ENCODE assay signal across 10 cellular contexts in genomic region chr1:51792864-51793263, GRCh38.
A peak's percentile ranks its signal among the peaks of the same experiment; 100 is the strongest.
DNase-seq lines count a peak whose midpoint lies in the region; ATAC-seq and TF ChIP-seq lines count a peak whose summit lies in the region.
"Had no signal": no experiment of that assay in that cellular context is flagged by ENCODE, and none has a peak within 500 bp of the region (broad histone marks: within the 10 kb centered on the region; RNA-seq: fewer than 3 reads in every experiment).

No MANE protein-coding gene starts in this region.

- no peaks in the 10 kb centered on the region for H3K9me3 Mint-ChIP-seq in activated T-cell treated with anti-CD3 and anti-CD28 coated beads, Interleukin-2, amount 50 U/mL, for 4 hours
- H3K9me3 Mint-ChIP-seq in stimulated activated memory B cell treated with anti-CD40 and anti-IgM and Interleukin-4, amounts not matched to agents 10 μg/mL and 1 μg/mL and 100 μg/mL, for 72 hours = no peaks in the 10 kb centered on the region
- H3K9me3 Mint-ChIP-seq in glutamatergic neuron (ENCODE audit: unreplicated experiment) = no peaks in the 10 kb centered on the region

- DNase-seq in activated T-cell treated with anti-CD3 and anti-CD28 coated beads, Interleukin-2, amount 50 U/mL, for 4 hours = no peak
- no peak for DNase-seq in activated T-cell treated with anti-CD3 and anti-CD28 coated beads, Interleukin-2, amount 50 U/mL, for 1 hour
- DNase-seq in UCSD-AML1 (lab: John Stamatoyannopoulos, UW; ENCODE audit: unreplicated experiment) (peak; percentile 16), foreskin fibroblast (peak; percentile 76 to 77), DMS 273 (lab: John Stamatoyannopoulos, UW; ENCODE audit: unreplicated experiment) (no peak), glutamatergic neuron (no peak)
- DNase-seq: activated effector memory CD4-positive, alpha-beta T cell treated with anti-CD3 and anti-CD28 coated beads, Interleukin-2, amount 50 U/mL, for 16 hours; stimulated activated CD4-positive, alpha-beta T cell treated with anti-CD3 and anti-CD28 coated beads, Interleukin-4, amount 100 ng/mL, for 1 hour had no signal

- H3K27ac Mint-ChIP-seq in stimulated activated memory B cell treated with anti-CD40 and anti-IgM and Interleukin-4, amounts not matched to agents 10 μg/mL and 1 μg/mL and 100 μg/mL, for 72 hours = peak overlapping the region; percentile 33
- no peak overlapping the region for H3K27ac Mint-ChIP-seq in glutamatergic neuron (ENCODE audit: unreplicated experiment)

- TF ChIP-seq CTCF in foreskin fibroblast (IDR thresholded peaks at IDR 0.05; ENCODE audit: low read depth, low read length) = no peak
- TF ChIP-seq CTCF in glutamatergic neuron (IDR thresholded peaks at IDR 0.05; ENCODE audit: partially characterized antibody, unreplicated experiment) = no peak

- peaks cover 63% of the 10 kb centered on the region for H3K36me3 Mint-ChIP-seq in activated T-cell treated with anti-CD3 and anti-CD28 coated beads, Interleukin-2, amount 50 U/mL, for 4 hours (ENCODE audit: insufficient read depth)
- peaks cover 70% of the 10 kb centered on the region for H3K36me3 Mint-ChIP-seq in stimulated activated memory B cell treated with anti-CD40 and anti-IgM and Interleukin-4, amounts not matched to agents 10 μg/mL and 1 μg/mL and 100 μg/mL, for 72 hours
- H3K36me3 Mint-ChIP-seq in glutamatergic neuron (ENCODE audit: unreplicated experiment) = peaks cover 5% of the 10 kb centered on the region

- ATAC-seq in activated T-cell treated with anti-CD3 and anti-CD28 coated beads, Interleukin-2, amount 50 U/mL, for 4 hours = peak; percentile 50 to 54
- ATAC-seq in stimulated activated memory B cell treated with anti-CD40 and anti-IgM and Interleukin-4, amounts not matched to agents 10 μg/mL and 1 μg/mL and 100 μg/mL, for 72 hours = no peak
- ATAC-seq in HG03432 (IDR thresholded peaks at IDR 0.05; ENCODE audit: unreplicated experiment) = no peak

- no peaks in the 10 kb centered on the region for H3K4me1 Mint-ChIP-seq in activated T-cell treated with anti-CD3 and anti-CD28 coated beads, Interleukin-2, amount 50 U/mL, for 4 hours (ENCODE audit: low read depth)
- no peaks in the 10 kb centered on the region for H3K4me1 Mint-ChIP-seq in stimulated activated memory B cell treated with anti-CD40 and anti-IgM and Interleukin-4, amounts not matched to agents 10 μg/mL and 1 μg/mL and 100 μg/mL, for 72 hours
- no peaks in the 10 kb centered on the region for H3K4me1 Mint-ChIP-seq in glutamatergic neuron (ENCODE audit: low read depth, unreplicated experiment)

- H3K4me3 Mint-ChIP-seq in activated T-cell treated with anti-CD3 and anti-CD28 coated beads, Interleukin-2, amount 50 U/mL, for 4 hours = no peak overlapping the region
- H3K4me3 Mint-ChIP-seq in stimulated activated memory B cell treated with anti-CD40 and anti-IgM and Interleukin-4, amounts not matched to agents 10 μg/mL and 1 μg/mL and 100 μg/mL, for 72 hours = no peak overlapping the region
- no peak overlapping the region for H3K4me3 Mint-ChIP-seq in glutamatergic neuron (ENCODE audit: unreplicated experiment)

- H3K4me3 ChIP-seq in foreskin fibroblast (ENCODE audit: low read depth in 1 of 2, low read length in 2 of 2) = no peak overlapping the region

- no peaks in the 10 kb centered on the region for H3K27me3 Mint-ChIP-seq in activated T-cell treated with anti-CD3 and anti-CD28 coated beads, Interleukin-2, amount 50 U/mL, for 4 hours (ENCODE audit: low read depth)
- H3K27me3 Mint-ChIP-seq in stimulated activated memory B cell treated with anti-CD40 and anti-IgM and Interleukin-4, amounts not matched to agents 10 μg/mL and 1 μg/mL and 100 μg/mL, for 72 hours = no peaks in the 10 kb centered on the region
- H3K27me3 Mint-ChIP-seq in glutamatergic neuron (ENCODE audit: unreplicated experiment) = peaks cover 3% of the 10 kb centered on the region

Comparison
In these comparisons a context has a peak if more than half of its experiments do, and no peak if none do; other contexts are left out.
1. ATAC-seq: peak in activated T-cell treated with anti-CD3 and anti-CD28 coated beads, Interleukin-2, amount 50 U/mL, for 4 hours (2 of 2); none in stimulated activated memory B cell treated with anti-CD40 and anti-IgM and Interleukin-4, amounts not matched to agents 10 μg/mL and 1 μg/mL and 100 μg/mL, for 72 hours (single experiment) and HG03432 (single experiment).
2. DNase-seq: peak in UCSD-AML1 (single experiment) and foreskin fibroblast (2 of 2); none in activated T-cell treated with anti-CD3 and anti-CD28 coated beads, Interleukin-2, amount 50 U/mL, for 4 hours (single experiment), activated T-cell treated with anti-CD3 and anti-CD28 coated beads, Interleukin-2, amount 50 U/mL, for 1 hour (single experiment), DMS 273 (single experiment) and glutamatergic neuron (single experiment).